21 cellular contexts compared by ENCODE assay signal in the genomic region with DNA sequence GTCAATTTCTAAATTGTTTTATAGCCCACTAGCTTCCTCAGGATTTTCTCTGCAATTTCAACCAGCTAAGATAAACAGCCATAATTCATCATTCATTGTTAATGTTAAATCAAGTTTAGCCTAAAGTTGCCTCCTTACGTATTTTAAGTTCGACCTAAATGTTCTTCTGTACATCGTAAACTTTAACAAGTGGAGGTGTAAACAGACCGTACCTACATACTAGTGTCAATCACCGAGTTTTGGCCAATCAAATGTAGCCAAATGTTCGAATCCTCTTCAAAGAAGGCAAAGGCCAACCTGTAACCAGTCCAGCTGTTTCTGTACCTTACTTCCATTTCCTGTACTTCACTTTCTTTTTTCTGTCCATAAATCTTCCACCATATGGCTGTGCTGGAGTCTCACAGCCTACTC. TPM values are rescaled to one million over a fixed set of nuclear protein-coding genes. Genes with fewer than 3 reads are reported as not detected.
DNase-seq lines count a peak whose midpoint lies in the region; ATAC-seq and TF ChIP-seq lines count a peak whose summit lies in the region.
"Had no signal": no experiment of that assay in that cellular context is flagged by ENCODE, and none has a peak within 500 bp of the region (broad histone marks: within the 10 kb centered on the region; RNA-seq: fewer than 3 reads in every experiment).

No MANE protein-coding gene starts in this region.

- ATAC-seq in left colon = peak; percentile 90
- ATAC-seq: esophagus mucosa; right lobe of liver; stimulated activated effector memory CD8-positive, alpha-beta T cell treated with anti-CD3 and anti-CD28 coated beads, Interleukin-12 subunit alpha, Interleukin-12 subunit beta, amount 100 ng/mL, for 72 hours had no signal

- peak overlapping the region; percentile 57 for H3K27ac Mint-ChIP-seq in type B pancreatic cell
- H3K27ac Mint-ChIP-seq: activated CD4-positive, alpha-beta T cell treated with anti-CD3 and anti-CD28 coated beads, Interleukin-2, amount 10 ng/mL, durations not matched to agents 24 days and 14 days; B cell; stimulated activated effector memory CD8-positive, alpha-beta T cell treated with anti-CD3 and anti-CD28 coated beads, Interleukin-12 subunit alpha, Interleukin-12 subunit beta, amount 100 ng/mL, for 72 hours had no signal

- no peak overlapping the region for H3K4me3 Mint-ChIP-seq in type B pancreatic cell
- H3K4me3 Mint-ChIP-seq: activated CD4-positive, alpha-beta T cell treated with anti-CD3 and anti-CD28 coated beads, Interleukin-2, amount 10 ng/mL, durations not matched to agents 24 days and 14 days; B cell; stimulated activated effector memory CD8-positive, alpha-beta T cell treated with anti-CD3 and anti-CD28 coated beads, Interleukin-12 subunit alpha, Interleukin-12 subunit beta, amount 100 ng/mL, for 72 hours had no signal

- TF ChIP-seq CTCF in type B pancreatic cell (conservative IDR thresholded peaks at IDR 0.05) (no peak), foreskin fibroblast (IDR thresholded peaks at IDR 0.05; ENCODE audit: low read depth, low read length) (no peak)

- H3K4me1 Mint-ChIP-seq in type B pancreatic cell (ENCODE audit: unreplicated experiment) = peaks cover 28% of the 10 kb centered on the region

- H3K4me3 ChIP-seq in foreskin fibroblast (ENCODE audit: low read depth in 1 of 2, low read length in 2 of 2) = no peak overlapping the region
- H3K4me3 ChIP-seq: right lobe of liver had no signal

- peaks cover 5% of the 10 kb centered on the region for H3K36me3 Mint-ChIP-seq in type B pancreatic cell
- H3K36me3 Mint-ChIP-seq: stimulated activated effector memory CD8-positive, alpha-beta T cell treated with anti-CD3 and anti-CD28 coated beads, Interleukin-12 subunit alpha, Interleukin-12 subunit beta, amount 100 ng/mL, for 72 hours had no signal

- intact Hi-C loops in left colon (cut with DNase I, micrococcal nuclease) = no loop called here

- H3K27me3 Mint-ChIP-seq in type B pancreatic cell = no peaks in the 10 kb centered on the region
- H3K27me3 Mint-ChIP-seq: activated CD4-positive, alpha-beta T cell treated with anti-CD3 and anti-CD28 coated beads, Interleukin-2, amount 10 ng/mL, durations not matched to agents 24 days and 14 days; B cell had no signal

- peak; percentile 36 for DNase-seq in DMS53 (lab: John Stamatoyannopoulos, UW)
- no peak for DNase-seq in DMS53 treated with DMSO at 0.1 percent for 48 hours (lab: John Stamatoyannopoulos, UW; ENCODE audit: unreplicated experiment)
- DNase-seq in M059J (ENCODE audit: low read depth) = peak; percentile 41
- DNase-seq in left colon = peak in 1 of 2 donors; percentile 47
- no peak for DNase-seq in type B pancreatic cell (ENCODE audit: extremely low spot score, unreplicated experiment)
- no peak for DNase-seq in foreskin fibroblast
- no peak for DNase-seq in NCI-H2171 treated with DMSO at 0.1 percent for 48 hours (lab: John Stamatoyannopoulos, UW)
- DNase-seq in activated CD8-positive, alpha-beta memory T cell treated with anti-CD3 and anti-CD28 coated beads, Interleukin-2, amount 50 U/mL, for 48 hours = no peak
- DNase-seq: activated CD4-positive, alpha-beta T cell treated with anti-CD3 and anti-CD28 coated beads, Interleukin-2, amount 10 ng/mL, durations not matched to agents 24 days and 14 days; central memory CD4-positive, alpha-beta T cell; effector CD4-positive, alpha-beta T cell; GDM1; KG1; NCI-H1092 treated with DMSO at 0.1 percent for 48 hours; NCI-H2081; right lobe of liver; Right ventricle myocardium superior had no signal

- H3K9me3 Mint-ChIP-seq in type B pancreatic cell = no peaks in the 10 kb centered on the region
- H3K9me3 Mint-ChIP-seq: stimulated activated effector memory CD8-positive, alpha-beta T cell treated with anti-CD3 and anti-CD28 coated beads, Interleukin-12 subunit alpha, Interleukin-12 subunit beta, amount 100 ng/mL, for 72 hours had no signal

RNA-seq across cellular contexts. Expression of a gene that starts 13.5 kb away (rescaled TPM):
- 26.4 and 32.3 TPM in 2 replicates for total RNA-seq in M059J (2014; rRNA removed; shearing (Covaris generic))
- 10 to 100 TPM; 54.7 to 72.6 TPM for total RNA-seq in left colon
- total RNA-seq in type B pancreatic cell (ENCODE audit: low replicate concordance) = 83.3 and 116 TPM in 2 replicates
- total RNA-seq: OCI-LY7 had no signal

Comparison
In these comparisons a context has a peak if more than half of its experiments do, and no peak if none do; other contexts are left out.
1. DNase-seq: peak in DMS53 (single experiment) and M059J (single experiment); none in DMS53 treated with DMSO at 0.1 percent for 48 hours (single experiment), type B pancreatic cell (single experiment), foreskin fibroblast (0 of 2), NCI-H2171 treated with DMSO at 0.1 percent for 48 hours (single experiment) and activated CD8-positive, alpha-beta memory T cell treated with anti-CD3 and anti-CD28 coated beads, Interleukin-2, amount 50 U/mL, for 48 hours (single experiment).